In genomic region chr9:32350682-32351081, GRCh38 we compare ENCODE assay signal across 9 cellular contexts. TPM values are rescaled to one million over a fixed set of nuclear protein-coding genes. Genes with fewer than 3 reads are reported as not detected.
DNase-seq lines count a peak whose midpoint lies in the region; ATAC-seq lines count a peak whose summit lies in the region.
"Had no signal": no experiment of that assay in that cellular context is flagged by ENCODE, and none has a peak within 500 bp of the region (broad histone marks: within the 10 kb centered on the region; RNA-seq: fewer than 3 reads in every experiment).

No MANE protein-coding gene starts in this region.

- intact Hi-C loops in aorta (cut with DNase I) (no loop called here), Right ventricle myocardium superior (cut with DNase I) (no loop called here)

- no peak overlapping the region for H2AK5ac ChIP-seq in mesendoderm (ENCODE audit: low read length)

- no peak overlapping the region for H3K4me3 ChIP-seq in mesendoderm (ENCODE audit: low read length)
- no peak overlapping the region for H3K4me3 ChIP-seq in aorta (ENCODE audit: low read length in 2 of 2)

- H3K36me3 ChIP-seq in mesendoderm (ENCODE audit: control insufficient read depth, insufficient read depth, low read length): no peaks in the 10 kb centered on the region
- no peaks in the 10 kb centered on the region for H3K36me3 ChIP-seq in aorta (ENCODE audit: control insufficient read depth in 1 of 2, insufficient read depth in 2 of 2, low read length in 1 of 2)

- no peak overlapping the region for H4K8ac ChIP-seq in mesendoderm (ENCODE audit: low read depth, low read length)

- H3K27ac ChIP-seq in mesendoderm (ENCODE audit: low read depth, low read length) (no peak overlapping the region), aorta (ENCODE audit: low read depth in 1 of 2, low read length in 2 of 2) (no peak overlapping the region)

- no peak overlapping the region for H2BK15ac ChIP-seq in mesendoderm (replicated peaks; ENCODE audit: low read depth)

- H2BK5ac ChIP-seq in mesendoderm (ENCODE audit: low read length): no peak overlapping the region

- no peak overlapping the region for H3K9ac ChIP-seq in mesendoderm (ENCODE audit: low read length)

- no peaks in the 10 kb centered on the region for H3K36me3 Mint-ChIP-seq in activated T-cell treated with anti-CD3 and anti-CD28 coated beads, Interleukin-2, amount 50 U/mL, for 72 hours (ENCODE audit: insufficient read depth in 2 of 2)
- H3K36me3 Mint-ChIP-seq in activated CD4-positive, alpha-beta memory T cell treated with anti-CD3 and anti-CD28 coated beads, Interleukin-2, amount 10 ng/mL, durations not matched to agents 7 days and 5 days (ENCODE audit: low read depth): no peaks in the 10 kb centered on the region

- no peak overlapping the region for H3K56ac ChIP-seq in mesendoderm (ENCODE audit: low read length)

- CTCF ChIA-PET in activated CD4-positive, alpha-beta memory T cell treated with anti-CD3 and anti-CD28 coated beads, Interleukin-2, amount 10 ng/mL, durations not matched to agents 7 days and 5 days (lab: Charles Lee): no interaction called here

- H3K9me3 ChIP-seq in aorta (ENCODE audit: control insufficient read depth, low read length): peaks cover 1% of the 10 kb centered on the region

- no peaks in the 10 kb centered on the region for H3K79me1 ChIP-seq in mesendoderm (ENCODE audit: low read length)

- H3K4me2 ChIP-seq in mesendoderm (ENCODE audit: low read length): no peak overlapping the region

- no peak overlapping the region for H3K27ac Mint-ChIP-seq in activated T-cell treated with anti-CD3 and anti-CD28 coated beads, Interleukin-2, amount 50 U/mL, for 72 hours
- H3K27ac Mint-ChIP-seq in activated CD4-positive, alpha-beta memory T cell treated with anti-CD3 and anti-CD28 coated beads, Interleukin-2, amount 10 ng/mL, durations not matched to agents 7 days and 5 days: no peak overlapping the region
- H3K27ac Mint-ChIP-seq: stimulated activated naive CD8-positive, alpha-beta T cell treated with anti-CD3 and anti-CD28 coated beads, Interleukin-15, Interleukin-2, amounts not matched to agents 100 ng/mL and 50 ng/mL, for 24 hours had no signal

- no peak overlapping the region for H3K4ac ChIP-seq in mesendoderm (ENCODE audit: low read depth, low read length)

- H3K79me2 ChIP-seq in mesendoderm (ENCODE audit: control insufficient read depth, insufficient read depth, low read length): no peaks in the 10 kb centered on the region

- POLR2A ChIA-PET in activated CD4-positive, alpha-beta memory T cell treated with anti-CD3 and anti-CD28 coated beads, Interleukin-2, amount 10 ng/mL, durations not matched to agents 7 days and 5 days (lab: Charles Lee): no interaction called here

- ATAC-seq in aorta (ENCODE audit: low FRiP score) (no peak), Right ventricle myocardium superior (ENCODE audit: poor library complexity) (no peak)
- ATAC-seq in activated T-cell treated with anti-CD3 and anti-CD28 coated beads, Interleukin-2, amount 50 U/mL, for 72 hours (replicated peaks in 1 of 2): no peak

- no peak overlapping the region for H2BK120ac ChIP-seq in mesendoderm (ENCODE audit: low read depth, low read length)

- no peaks in the 10 kb centered on the region for H3K9me3 Mint-ChIP-seq in activated T-cell treated with anti-CD3 and anti-CD28 coated beads, Interleukin-2, amount 50 U/mL, for 72 hours
- no peaks in the 10 kb centered on the region for H3K9me3 Mint-ChIP-seq in activated CD4-positive, alpha-beta memory T cell treated with anti-CD3 and anti-CD28 coated beads, Interleukin-2, amount 10 ng/mL, durations not matched to agents 7 days and 5 days
- H3K9me3 Mint-ChIP-seq: stimulated activated naive CD8-positive, alpha-beta T cell treated with anti-CD3 and anti-CD28 coated beads, Interleukin-15, Interleukin-2, amounts not matched to agents 100 ng/mL and 50 ng/mL, for 24 hours had no signal

- no peak overlapping the region for H4K5ac ChIP-seq in mesendoderm (ENCODE audit: low read length)

- no peaks in the 10 kb centered on the region for H3K27me3 Mint-ChIP-seq in activated T-cell treated with anti-CD3 and anti-CD28 coated beads, Interleukin-2, amount 50 U/mL, for 72 hours (ENCODE audit: low read depth)
- H3K27me3 Mint-ChIP-seq in activated CD4-positive, alpha-beta memory T cell treated with anti-CD3 and anti-CD28 coated beads, Interleukin-2, amount 10 ng/mL, durations not matched to agents 7 days and 5 days: no peaks in the 10 kb centered on the region
- H3K27me3 Mint-ChIP-seq: stimulated activated naive CD8-positive, alpha-beta T cell treated with anti-CD3 and anti-CD28 coated beads, Interleukin-15, Interleukin-2, amounts not matched to agents 100 ng/mL and 50 ng/mL, for 24 hours had no signal

- H3K23ac ChIP-seq in mesendoderm (ENCODE audit: low read length): no peak overlapping the region

- H3K27me3 ChIP-seq in mesendoderm (ENCODE audit: insufficient read depth, low read length, poor library complexity): no peaks in the 10 kb centered on the region
- H3K27me3 ChIP-seq in aorta (ENCODE audit: control insufficient read depth in 1 of 2, insufficient read depth in 2 of 2, low read length in 1 of 2): no peaks in the 10 kb centered on the region

- DNase-seq in EH (ENCODE audit: low read depth) (peak; percentile 9), MV-4-11 (lab: John Stamatoyannopoulos, UW) (peak; percentile 46), amniotic epithelial cell (ENCODE audit: low read depth) (peak; percentile 43), mesendoderm (peak; percentile 33), aorta (no peak), Right ventricle myocardium superior (no peak)
- DNase-seq in activated T-cell treated with anti-CD3 and anti-CD28 coated beads, Interleukin-2, amount 50 U/mL, for 72 hours: no peak
- no peak for DNase-seq in activated CD4-positive, alpha-beta memory T cell treated with anti-CD3 and anti-CD28 coated beads, Interleukin-2, amount 10 ng/mL, durations not matched to agents 7 days and 5 days

- no peaks in the 10 kb centered on the region for H3K4me1 ChIP-seq in mesendoderm (ENCODE audit: control insufficient read depth, low read depth, low read length)
- no peaks in the 10 kb centered on the region for H3K4me1 ChIP-seq in aorta (ENCODE audit: control insufficient read depth in 1 of 2, insufficient read depth in 2 of 2, low read length in 2 of 2)

- no peak overlapping the region for H3K4me3 Mint-ChIP-seq in activated T-cell treated with anti-CD3 and anti-CD28 coated beads, Interleukin-2, amount 50 U/mL, for 72 hours
- H3K4me3 Mint-ChIP-seq in activated CD4-positive, alpha-beta memory T cell treated with anti-CD3 and anti-CD28 coated beads, Interleukin-2, amount 10 ng/mL, durations not matched to agents 7 days and 5 days: no peak overlapping the region
- H3K4me3 Mint-ChIP-seq: stimulated activated naive CD8-positive, alpha-beta T cell treated with anti-CD3 and anti-CD28 coated beads, Interleukin-15, Interleukin-2, amounts not matched to agents 100 ng/mL and 50 ng/mL, for 24 hours had no signal

- H3K4me1 Mint-ChIP-seq in activated T-cell treated with anti-CD3 and anti-CD28 coated beads, Interleukin-2, amount 50 U/mL, for 72 hours (ENCODE audit: low read depth): no peaks in the 10 kb centered on the region
- H3K4me1 Mint-ChIP-seq in activated CD4-positive, alpha-beta memory T cell treated with anti-CD3 and anti-CD28 coated beads, Interleukin-2, amount 10 ng/mL, durations not matched to agents 7 days and 5 days: no peaks in the 10 kb centered on the region

- no peak overlapping the region for H3K18ac ChIP-seq in mesendoderm (ENCODE audit: low read length)

RNA-seq across cellular contexts. Expression of gene ACO1, which starts 33.8 kb away (rescaled TPM):
- 23.5 TPM for polyA plus RNA-seq in mesendoderm (2013, experiment 1 of 2)
- 23.6 TPM for polyA plus RNA-seq in mesendoderm (2013, experiment 2 of 2)
- 10 to 100 TPM; 29.4 to 30.5 TPM for total RNA-seq in aorta
- polyA plus RNA-seq in aorta: 10 to 100 TPM; 11.0 to 17.7 TPM
- 10 to 100 TPM; 10.1 to 16.6 TPM for total RNA-seq in activated T-cell treated with anti-CD3 and anti-CD28 coated beads, Interleukin-2, amount 50 U/mL, for 72 hours
- 63.0 TPM for total RNA-seq in Right ventricle myocardium superior
- total RNA-seq in activated CD4-positive, alpha-beta memory T cell treated with anti-CD3 and anti-CD28 coated beads, Interleukin-2, amount 10 ng/mL, durations not matched to agents 7 days and 5 days: 1 to 10 TPM; 6.4 to 6.6 TPM

Comparison
In these comparisons a context has a peak if more than half of its experiments do, and no peak if none do; other contexts are left out.
1. DNase-seq: peak in EH (single experiment), MV-4-11 (single experiment), amniotic epithelial cell (single experiment) and mesendoderm (single experiment); none in aorta (0 of 2), activated T-cell treated with anti-CD3 and anti-CD28 coated beads, Interleukin-2, amount 50 U/mL, for 72 hours (0 of 2), Right ventricle myocardium superior (single experiment) and activated CD4-positive, alpha-beta memory T cell treated with anti-CD3 and anti-CD28 coated beads, Interleukin-2, amount 10 ng/mL, durations not matched to agents 7 days and 5 days (single experiment).